ENCODE assay signal across 23 cellular contexts in the genomic region with DNA sequence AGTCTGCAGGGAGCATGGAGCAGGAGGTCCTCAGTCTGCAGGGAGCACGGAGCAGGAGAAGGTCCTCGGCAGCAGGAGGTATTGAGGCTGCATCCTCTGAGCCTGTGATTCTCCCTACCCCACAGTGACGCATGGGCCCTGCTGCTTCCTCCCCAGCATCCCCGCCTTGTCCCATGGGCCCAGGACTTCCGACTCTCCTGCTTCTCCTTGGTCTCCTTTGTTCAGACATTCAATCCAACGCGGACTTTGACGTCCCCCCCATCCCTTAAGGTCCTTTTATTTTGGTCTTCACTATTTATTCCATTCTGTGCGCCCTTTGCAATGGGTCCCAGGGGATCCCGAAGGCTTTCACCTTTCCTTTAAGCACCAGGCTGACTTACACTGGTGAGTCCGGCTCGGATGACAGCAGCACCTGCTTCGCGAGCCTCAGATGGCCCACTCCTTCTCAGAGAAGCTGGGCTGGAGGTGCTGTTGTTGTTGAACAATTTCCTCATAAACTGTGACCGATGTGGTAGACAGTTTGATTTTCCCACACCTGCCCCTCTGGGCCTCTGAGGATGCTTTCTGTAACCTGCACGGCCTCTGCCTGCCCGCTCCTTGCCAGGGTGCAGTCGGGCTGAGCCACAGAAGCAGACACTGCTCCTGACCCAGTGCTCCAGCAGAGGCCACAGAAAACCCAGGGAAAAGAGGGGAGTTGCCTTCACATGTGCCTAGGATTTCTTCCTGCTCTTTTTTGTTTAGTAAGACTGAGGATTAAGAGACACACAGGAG.
DNase-seq lines count a peak whose midpoint lies in the region; ATAC-seq, FAIRE-seq and TF ChIP-seq lines count a peak whose summit lies in the region.
"Had no signal": no experiment of that assay in that cellular context is flagged by ENCODE, and none has a peak within 500 bp of the region (broad histone marks: within the 10 kb centered on the region; RNA-seq: fewer than 3 reads in every experiment).

No MANE protein-coding gene starts in this region.

- intact Hi-C loops in activated T-helper 2 cell treated with anti-CD3 and anti-CD28 coated beads, Interferon-gamma antibody, Interleukin-2, Interleukin-4, amounts not matched to agents 10 μg/mL and 5 μg/mL and 100 μg/mL, durations not matched to agents 14 hours and 24 hours and 36 hours (cut with micrococcal nuclease), result no loop called here
- intact Hi-C loops in esophagus muscularis mucosa (cut with DNase I), result no loop called here
- intact Hi-C loops in CD4-positive, alpha-beta T cell (cut with DNase I, micrococcal nuclease), result no loop called here

- DNase-seq in activated CD8-positive, alpha-beta memory T cell treated with anti-CD3 and anti-CD28 coated beads for 24 hours, result peak; percentile 28
- DNase-seq in activated CD8-positive, alpha-beta memory T cell treated with anti-CD3 and anti-CD28 coated beads, Interleukin-2, amount 50 U/mL, for 4 hours, result no peak
- DNase-seq in activated T-helper 2 cell treated with anti-CD3 and anti-CD28 coated beads, Interferon-gamma antibody, Interleukin-2, Interleukin-4, amounts not matched to agents 10 μg/mL and 5 μg/mL and 100 μg/mL, durations not matched to agents 14 hours and 24 hours and 36 hours (ENCODE audit: low spot score), result peak; percentile 2
- DNase-seq in esophagus muscularis mucosa (ENCODE audit: extremely low spot score) (peak; percentile 75), ureter (ENCODE audit: low spot score) (peak; percentile 26), urothelium cell line (ENCODE audit: low spot score) (no peak)
- DNase-seq in stimulated activated CD4-positive, alpha-beta T cell treated with anti-CD3 and anti-CD28 coated beads, Interleukin-2, amount 100 ng/mL, for 48 hours, result no peak
- DNase-seq in CD4-positive, alpha-beta T cell, result no peak
- DNase-seq: BE2C; Caco-2; CD4-positive, CD25-positive, alpha-beta regulatory T cell; DMS153; GDM1; KBM-7; NCI-H1105 treated with DMSO at 0.1 percent for 48 hours; NCI-H510A treated with DMSO at 0.1 percent for 48 hours; NCI-H774 had no signal

- no peak for TF ChIP-seq POLR2A in esophagus muscularis mucosa (IDR thresholded peaks at IDR 0.05; ENCODE audit: low read depth)

- no peak for TF ChIP-seq CTCF in esophagus muscularis mucosa (IDR thresholded peaks at IDR 0.05)
- TF ChIP-seq CTCF in CD4-positive, alpha-beta T cell (IDR thresholded peaks at IDR 0.05), result no peak

- peaks cover 0 to 4% (median under 1%) of the 10 kb centered on the region in 4 donors for H3K9me3 ChIP-seq in esophagus muscularis mucosa
- H3K9me3 ChIP-seq in CD4-positive, alpha-beta T cell (ENCODE audit: control insufficient read depth, low read length), result no peaks in the 10 kb centered on the region
- H3K9me3 ChIP-seq: BE2C, Caco-2 had no signal

- no peak overlapping the region for H3K4me3 Mint-ChIP-seq in activated T-helper 2 cell treated with anti-CD3 and anti-CD28 coated beads, Interferon-gamma antibody, Interleukin-2, Interleukin-4, amounts not matched to agents 10 μg/mL and 5 μg/mL and 100 μg/mL, durations not matched to agents 14 hours and 24 hours and 36 hours (ENCODE audit: low read depth)
- no peak overlapping the region for H3K4me3 Mint-ChIP-seq in CD4-positive, alpha-beta T cell
- H3K4me3 Mint-ChIP-seq: CD4-positive, CD25-positive, alpha-beta regulatory T cell; GM23338 had no signal

- CTCF ChIA-PET in CD4-positive, alpha-beta T cell (lab: Charles Lee), result no interaction called here

- H3K4me1 Mint-ChIP-seq in activated T-helper 2 cell treated with anti-CD3 and anti-CD28 coated beads, Interferon-gamma antibody, Interleukin-2, Interleukin-4, amounts not matched to agents 10 μg/mL and 5 μg/mL and 100 μg/mL, durations not matched to agents 14 hours and 24 hours and 36 hours (ENCODE audit: low read depth), result no peaks in the 10 kb centered on the region
- no peaks in the 10 kb centered on the region for H3K4me1 Mint-ChIP-seq in CD4-positive, alpha-beta T cell (ENCODE audit: low read depth)
- H3K4me1 Mint-ChIP-seq: CD4-positive, CD25-positive, alpha-beta regulatory T cell; GM23338 had no signal

- POLR2A ChIA-PET in CD4-positive, alpha-beta T cell (lab: Charles Lee), result no interaction called here

- no peak for FAIRE-seq in urothelium cell line (lab: Jason Lieb, UNC)
- FAIRE-seq: A204.1, GM19239, RCC 7860 had no signal

- H3K27me3 ChIP-seq in esophagus muscularis mucosa, result peaks cover 0 to 18% (median 0%) of the 10 kb centered on the region in 4 donors
- H3K27me3 ChIP-seq in CD4-positive, alpha-beta T cell (ENCODE audit: control insufficient read depth, insufficient read depth, low read length), result no peaks in the 10 kb centered on the region

- 77% methylated on average over 18 of the region's 18 CpGs for WGBS in esophagus muscularis mucosa

- no peaks in the 10 kb centered on the region for H3K27me3 Mint-ChIP-seq in activated T-helper 2 cell treated with anti-CD3 and anti-CD28 coated beads, Interferon-gamma antibody, Interleukin-2, Interleukin-4, amounts not matched to agents 10 μg/mL and 5 μg/mL and 100 μg/mL, durations not matched to agents 14 hours and 24 hours and 36 hours (ENCODE audit: low read depth)
- no peaks in the 10 kb centered on the region for H3K27me3 Mint-ChIP-seq in CD4-positive, alpha-beta T cell

- no peaks in the 10 kb centered on the region for H3K36me3 ChIP-seq in esophagus muscularis mucosa
- H3K36me3 ChIP-seq: BE2C had no signal

- no peak overlapping the region for H3K27ac Mint-ChIP-seq in activated T-helper 2 cell treated with anti-CD3 and anti-CD28 coated beads, Interferon-gamma antibody, Interleukin-2, Interleukin-4, amounts not matched to agents 10 μg/mL and 5 μg/mL and 100 μg/mL, durations not matched to agents 14 hours and 24 hours and 36 hours
- H3K27ac Mint-ChIP-seq in CD4-positive, alpha-beta T cell, result no peak overlapping the region
- H3K27ac Mint-ChIP-seq: CD4-positive, CD25-positive, alpha-beta regulatory T cell; GM23338 had no signal

- H3K36me3 Mint-ChIP-seq in activated T-helper 2 cell treated with anti-CD3 and anti-CD28 coated beads, Interferon-gamma antibody, Interleukin-2, Interleukin-4, amounts not matched to agents 10 μg/mL and 5 μg/mL and 100 μg/mL, durations not matched to agents 14 hours and 24 hours and 36 hours (ENCODE audit: low read depth), result no peaks in the 10 kb centered on the region
- H3K36me3 Mint-ChIP-seq in CD4-positive, alpha-beta T cell (ENCODE audit: low read depth), result no peaks in the 10 kb centered on the region
- H3K36me3 Mint-ChIP-seq: CD4-positive, CD25-positive, alpha-beta regulatory T cell had no signal

- H3K4me1 ChIP-seq in esophagus muscularis mucosa, result no peaks in the 10 kb centered on the region
- H3K4me1 ChIP-seq: BE2C, Caco-2 had no signal

- no peak for TF ChIP-seq EP300 in esophagus muscularis mucosa (IDR thresholded peaks at IDR 0.05)

- H3K9me3 Mint-ChIP-seq in activated T-helper 2 cell treated with anti-CD3 and anti-CD28 coated beads, Interferon-gamma antibody, Interleukin-2, Interleukin-4, amounts not matched to agents 10 μg/mL and 5 μg/mL and 100 μg/mL, durations not matched to agents 14 hours and 24 hours and 36 hours, result no peaks in the 10 kb centered on the region
- no peaks in the 10 kb centered on the region for H3K9me3 Mint-ChIP-seq in CD4-positive, alpha-beta T cell
- H3K9me3 Mint-ChIP-seq: GM23338 had no signal

- ATAC-seq in CD4-positive, alpha-beta T cell (ENCODE audit: poor library complexity), result no peak
- ATAC-seq: GM23338, HCT116, Right ventricle myocardium inferior had no signal

- no peak overlapping the region for H3K27ac ChIP-seq in esophagus muscularis mucosa (replicated peaks in 1 of 4)
- no peak overlapping the region for H3K27ac ChIP-seq in CD4-positive, alpha-beta T cell (ENCODE audit: low read depth, low read length)

- no peak overlapping the region for H3K4me3 ChIP-seq in esophagus muscularis mucosa
- H3K4me3 ChIP-seq: GM23338 had no signal

Comparison
In these comparisons a context has a peak if more than half of its experiments do, and no peak if none do; other contexts are left out.
1. DNase-seq: peak in activated CD8-positive, alpha-beta memory T cell treated with anti-CD3 and anti-CD28 coated beads for 24 hours (single experiment), activated T-helper 2 cell treated with anti-CD3 and anti-CD28 coated beads, Interferon-gamma antibody, Interleukin-2, Interleukin-4, amounts not matched to agents 10 μg/mL and 5 μg/mL and 100 μg/mL, durations not matched to agents 14 hours and 24 hours and 36 hours (single experiment), esophagus muscularis mucosa (single experiment) and ureter (single experiment); none in activated CD8-positive, alpha-beta memory T cell treated with anti-CD3 and anti-CD28 coated beads, Interleukin-2, amount 50 U/mL, for 4 hours (single experiment), stimulated activated CD4-positive, alpha-beta T cell treated with anti-CD3 and anti-CD28 coated beads, Interleukin-2, amount 100 ng/mL, for 48 hours (0 of 2), CD4-positive, alpha-beta T cell (0 of 10) and urothelium cell line (single experiment).